1 cellular context compared by ENCODE assay signal in the genomic region with DNA sequence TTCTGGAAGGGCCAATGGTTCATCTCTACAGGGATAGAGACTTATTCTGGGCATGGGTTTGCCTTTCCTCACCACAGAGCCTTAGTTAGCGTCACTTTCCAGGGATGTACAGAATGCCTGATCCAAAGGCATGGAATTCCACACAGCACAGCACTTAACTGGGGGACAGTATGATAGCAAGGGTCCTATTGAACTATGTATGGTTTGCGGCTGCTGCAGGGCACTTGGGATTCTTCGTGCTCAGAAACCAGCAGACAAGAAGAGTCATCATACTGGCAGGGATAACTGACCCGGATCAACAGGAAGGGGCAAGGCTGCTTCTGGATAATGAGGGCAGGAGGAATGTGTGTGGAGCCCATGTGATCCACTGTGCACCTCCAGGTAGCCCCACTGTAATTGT.
TF ChIP-seq lines count a peak whose summit lies in the region.

No MANE protein-coding gene starts in this region.

TF ChIP-seq in IMR-90, 13 proteins besides CTCF, POLR2A, EP300 and RAD21 (continued from another document):
- TF ChIP-seq NFE2L2 (IDR thresholded peaks at IDR 0.05; ENCODE audit: low read depth, low read length): no peak
- no peak for TF ChIP-seq FOS (IDR thresholded peaks at IDR 0.05; ENCODE audit: low read depth, low read length)
- no peak for TF ChIP-seq MXI1 (IDR thresholded peaks at IDR 0.05; ENCODE audit: borderline replicate concordance, low read depth, low read length)
- TF ChIP-seq CHD1 (IDR thresholded peaks at IDR 0.05; ENCODE audit: low read depth, low read length): no peak
- TF ChIP-seq RCOR1 (IDR thresholded peaks at IDR 0.05; ENCODE audit: insufficient replicate concordance, low read length): no peak
- no peak for TF ChIP-seq MAFK (IDR thresholded peaks at IDR 0.05; ENCODE audit: low read depth, low read length)
- TF ChIP-seq RFX5 (IDR thresholded peaks at IDR 0.05; ENCODE audit: low read depth, low read length): no peak
- TF ChIP-seq BHLHE40 (IDR thresholded peaks at IDR 0.05; ENCODE audit: low read depth, low read length): no peak
- TF ChIP-seq ELK1 (IDR thresholded peaks at IDR 0.05; ENCODE audit: borderline replicate concordance, low read depth, low read length): no peak
- no peak for TF ChIP-seq SMC3 (IDR thresholded peaks at IDR 0.05; ENCODE audit: low read depth, low read length)
- no peak for TF ChIP-seq MAZ (IDR thresholded peaks at IDR 0.05; ENCODE audit: borderline replicate concordance, low read depth, low read length)
- TF ChIP-seq USF2 (IDR thresholded peaks at IDR 0.05; ENCODE audit: low read depth, low read length): no peak
